In genomic region chr6:35216832-35217811, GRCh38 we compare ENCODE assay signal across 19 cellular contexts. TPM values are rescaled to one million over a fixed set of nuclear protein-coding genes. Genes with fewer than 3 reads are reported as not detected.
DNase-seq lines count a peak whose midpoint lies in the region; ATAC-seq and TF ChIP-seq lines count a peak whose summit lies in the region.
"Had no signal": no experiment of that assay in that cellular context is flagged by ENCODE, and none has a peak within 500 bp of the region (broad histone marks: within the 10 kb centered on the region; RNA-seq: fewer than 3 reads in every experiment).

No MANE protein-coding gene starts in this region.

- CTCF ChIA-PET in HEK293T (lab: Yijun Ruan, JAX) = interaction anchor here (1.5 to 3.6 kb wide), 2 partner anchors 11 to 24 kb away, joined by 4 to 20 read pairs; no protein-coding TSS in a partner anchor
- CTCF ChIA-PET in MCF 10A (lab: Yijun Ruan, JAX) = interaction anchor here (0.6 to 1.3 kb wide), 4 partner anchors 11 to 78 kb away, joined by 3 to 5 read pairs (median 4); no protein-coding TSS in a partner anchor

- POLR2A ChIA-PET in HEK293T (lab: Yijun Ruan, JAX) (interaction anchor here (1.2 kb wide), 1 partner anchor 329 kb away, joined by 3 read pairs; the partner anchor contains the start of gene TAF11), MCF 10A (lab: Yijun Ruan, JAX) (interaction anchor here (0.7 kb wide), 1 partner anchor 260 kb away, joined by 3 read pairs; no protein-coding TSS in a partner anchor)

- H3K4me1 Mint-ChIP-seq in neural crest cell (peaks cover 56% of the 10 kb centered on the region), MCF 10A (ENCODE audit: insufficient read depth, unreplicated experiment) (peaks cover 4% of the 10 kb centered on the region)
- peaks cover 6% of the 10 kb centered on the region for H3K4me1 Mint-ChIP-seq in activated T-helper 1 cell treated with anti-CD3 and anti-CD28 coated beads, Interleukin-12 subunit alpha, Interleukin-12 subunit beta, Interleukin-2, Interleukin-4 antibody, amounts not matched to agents 30 ng/mL and 10 ng/mL and 1 ng/mL, durations not matched to agents 14 hours and 24 hours and 36 hours (ENCODE audit: low read depth)

- intact Hi-C loops in MCF 10A (cut with micrococcal nuclease) = no loop called here
- intact Hi-C loops in activated T-helper 1 cell treated with anti-CD3 and anti-CD28 coated beads, Interleukin-12 subunit alpha, Interleukin-12 subunit beta, Interleukin-2, Interleukin-4 antibody, amounts not matched to agents 30 ng/mL and 10 ng/mL and 1 ng/mL, durations not matched to agents 14 hours and 24 hours and 36 hours (cut with micrococcal nuclease) = no loop called here

- H3K9ac ChIP-seq in adipocyte (ENCODE audit: low read length) = peak overlapping the region; percentile 44

- no peaks in the 10 kb centered on the region for H3K9me3 ChIP-seq in adipocyte (ENCODE audit: control insufficient read depth, low read length)
- H3K9me3 ChIP-seq: neutrophil, Peyer's patch, spleen, suprapubic skin had no signal

- peaks cover 8% of the 10 kb centered on the region for H3K27me3 Mint-ChIP-seq in neural crest cell (ENCODE audit: low read depth)
- H3K27me3 Mint-ChIP-seq in MCF 10A (ENCODE audit: insufficient read depth, unreplicated experiment) = peaks cover 28% of the 10 kb centered on the region
- H3K27me3 Mint-ChIP-seq in activated T-helper 1 cell treated with anti-CD3 and anti-CD28 coated beads, Interleukin-12 subunit alpha, Interleukin-12 subunit beta, Interleukin-2, Interleukin-4 antibody, amounts not matched to agents 30 ng/mL and 10 ng/mL and 1 ng/mL, durations not matched to agents 14 hours and 24 hours and 36 hours (ENCODE audit: insufficient read depth) = peaks cover 46% of the 10 kb centered on the region

- peaks cover 36% of the 10 kb centered on the region for H3K4me1 ChIP-seq in adipocyte (ENCODE audit: control insufficient read depth, insufficient read depth, low read length)

- ATAC-seq in GM21737 (IDR thresholded peaks at IDR 0.05; ENCODE audit: unreplicated experiment) (no peak), HG02938 (IDR thresholded peaks at IDR 0.05; ENCODE audit: unreplicated experiment) (no peak)

- H3K9me3 Mint-ChIP-seq in neural crest cell = no peaks in the 10 kb centered on the region
- no peaks in the 10 kb centered on the region for H3K9me3 Mint-ChIP-seq in MCF 10A (ENCODE audit: unreplicated experiment)
- H3K9me3 Mint-ChIP-seq in activated T-helper 1 cell treated with anti-CD3 and anti-CD28 coated beads, Interleukin-12 subunit alpha, Interleukin-12 subunit beta, Interleukin-2, Interleukin-4 antibody, amounts not matched to agents 30 ng/mL and 10 ng/mL and 1 ng/mL, durations not matched to agents 14 hours and 24 hours and 36 hours = no peaks in the 10 kb centered on the region
- H3K9me3 Mint-ChIP-seq: activated CD4-positive, alpha-beta T cell treated with anti-CD3 and anti-CD28 coated beads, Interleukin-2, amount 10 ng/mL, durations not matched to agents 24 days and 14 days; activated T-cell treated with anti-CD3 and anti-CD28 coated beads, Interleukin-2, amount 50 U/mL, for 24 hours had no signal

- no TSS peak for BruUV-seq in MCF 10A (replicated peaks; lab: Mats Ljungman, UMichigan)

- TF ChIP-seq CTCF in neural crest cell (conservative IDR thresholded peaks at IDR 0.05) (no peak), MCF 10A (IDR thresholded peaks at IDR 0.05; ENCODE audit: unreplicated experiment) (no peak)

- H3K4me3 Mint-ChIP-seq in neural crest cell (peak overlapping the region; percentile 94), MCF 10A (ENCODE audit: unreplicated experiment) (no peak overlapping the region)
- H3K4me3 Mint-ChIP-seq in activated T-helper 1 cell treated with anti-CD3 and anti-CD28 coated beads, Interleukin-12 subunit alpha, Interleukin-12 subunit beta, Interleukin-2, Interleukin-4 antibody, amounts not matched to agents 30 ng/mL and 10 ng/mL and 1 ng/mL, durations not matched to agents 14 hours and 24 hours and 36 hours = no peak overlapping the region
- H3K4me3 Mint-ChIP-seq: activated CD4-positive, alpha-beta T cell treated with anti-CD3 and anti-CD28 coated beads, Interleukin-2, amount 10 ng/mL, durations not matched to agents 24 days and 14 days; activated T-cell treated with anti-CD3 and anti-CD28 coated beads, Interleukin-2, amount 50 U/mL, for 24 hours had no signal

- peak overlapping the region; percentile 54 for H3K4me3 ChIP-seq in adipocyte (ENCODE audit: low read length)
- H3K4me3 ChIP-seq: dorsolateral prefrontal cortex, Peyer's patch, spleen, suprapubic skin had no signal

- no peaks in the 10 kb centered on the region for H3K36me3 Mint-ChIP-seq in neural crest cell (ENCODE audit: low read depth)
- H3K36me3 Mint-ChIP-seq in MCF 10A (ENCODE audit: insufficient read depth, unreplicated experiment) = peaks cover 1% of the 10 kb centered on the region
- H3K36me3 Mint-ChIP-seq in activated T-helper 1 cell treated with anti-CD3 and anti-CD28 coated beads, Interleukin-12 subunit alpha, Interleukin-12 subunit beta, Interleukin-2, Interleukin-4 antibody, amounts not matched to agents 30 ng/mL and 10 ng/mL and 1 ng/mL, durations not matched to agents 14 hours and 24 hours and 36 hours (ENCODE audit: low read depth) = no peaks in the 10 kb centered on the region

- no peaks in the 10 kb centered on the region for H3K27me3 ChIP-seq in adipocyte (replicated peaks; ENCODE audit: control insufficient read depth, insufficient read depth, low read length)

- H3K27ac Mint-ChIP-seq in neural crest cell (ENCODE audit: unreplicated experiment) = no peak overlapping the region
- H3K27ac Mint-ChIP-seq in MCF 10A (ENCODE audit: low read depth, unreplicated experiment) = no peak overlapping the region
- H3K27ac Mint-ChIP-seq in activated T-helper 1 cell treated with anti-CD3 and anti-CD28 coated beads, Interleukin-12 subunit alpha, Interleukin-12 subunit beta, Interleukin-2, Interleukin-4 antibody, amounts not matched to agents 30 ng/mL and 10 ng/mL and 1 ng/mL, durations not matched to agents 14 hours and 24 hours and 36 hours = no peak overlapping the region
- H3K27ac Mint-ChIP-seq: activated CD4-positive, alpha-beta T cell treated with anti-CD3 and anti-CD28 coated beads, Interleukin-2, amount 10 ng/mL, durations not matched to agents 24 days and 14 days; activated T-cell treated with anti-CD3 and anti-CD28 coated beads, Interleukin-2, amount 50 U/mL, for 24 hours had no signal

- DNase-seq in DMS153 treated with DMSO at 0.1 percent for 48 hours (lab: John Stamatoyannopoulos, UW; ENCODE audit: unreplicated experiment) (peak; percentile 51), HEK293T (ENCODE audit: extremely low spot score) (peak; percentile 44), adipocyte (ENCODE audit: low read depth) (peak; percentile 22), neural crest cell (ENCODE audit: low read depth, low spot score) (no peak), MCF 10A (ENCODE audit: unreplicated experiment) (no peak)
- DNase-seq in activated T-helper 1 cell treated with anti-CD3 and anti-CD28 coated beads, Interleukin-12 subunit alpha, Interleukin-12 subunit beta, Interleukin-2, Interleukin-4 antibody, amounts not matched to agents 30 ng/mL and 10 ng/mL and 1 ng/mL, durations not matched to agents 14 hours and 24 hours and 36 hours (ENCODE audit: low spot score) = no peak
- DNase-seq: activated CD4-positive, alpha-beta T cell treated with anti-CD3 and anti-CD28 coated beads, Interleukin-2, amount 10 ng/mL, durations not matched to agents 24 days and 14 days; activated T-cell treated with anti-CD3 and anti-CD28 coated beads, Interleukin-2, amount 50 U/mL, for 24 hours; amygdala; dorsolateral prefrontal cortex; foreskin melanocyte; kidney glomerular epithelial cell; Peyer's patch; spleen had no signal

- H3K36me3 ChIP-seq in adipocyte (ENCODE audit: control insufficient read depth, insufficient read depth, low read length, severe bottlenecking) = no peaks in the 10 kb centered on the region
- H3K36me3 ChIP-seq: neutrophil, Peyer's patch, spleen, suprapubic skin had no signal

TF ChIP-seq in HEK293T, 16 proteins besides CTCF, POLR2A, EP300 and RAD21:
- TF ChIP-seq TARDBP (IDR thresholded peaks at IDR 0.05) (no peak), FOXA1 (IDR thresholded peaks at IDR 0.05) (no peak), NFRKB (IDR thresholded peaks at IDR 0.05) (no peak), LEF1 (IDR thresholded peaks at IDR 0.05; ENCODE audit: borderline replicate concordance) (no peak), ELF4 (IDR thresholded peaks at IDR 0.05) (no peak), ZNF384 (IDR thresholded peaks at IDR 0.05) (no peak), FOXM1 (IDR thresholded peaks at IDR 0.05; ENCODE audit: borderline replicate concordance) (no peak), L3MBTL2 (conservative IDR thresholded peaks at IDR 0.05) (no peak), BHLHE40 (IDR thresholded peaks at IDR 0.05; ENCODE audit: borderline replicate concordance) (no peak), HDGF (IDR thresholded peaks at IDR 0.05; ENCODE audit: borderline replicate concordance) (no peak)
- TF ChIP-seq, protein P1, sequence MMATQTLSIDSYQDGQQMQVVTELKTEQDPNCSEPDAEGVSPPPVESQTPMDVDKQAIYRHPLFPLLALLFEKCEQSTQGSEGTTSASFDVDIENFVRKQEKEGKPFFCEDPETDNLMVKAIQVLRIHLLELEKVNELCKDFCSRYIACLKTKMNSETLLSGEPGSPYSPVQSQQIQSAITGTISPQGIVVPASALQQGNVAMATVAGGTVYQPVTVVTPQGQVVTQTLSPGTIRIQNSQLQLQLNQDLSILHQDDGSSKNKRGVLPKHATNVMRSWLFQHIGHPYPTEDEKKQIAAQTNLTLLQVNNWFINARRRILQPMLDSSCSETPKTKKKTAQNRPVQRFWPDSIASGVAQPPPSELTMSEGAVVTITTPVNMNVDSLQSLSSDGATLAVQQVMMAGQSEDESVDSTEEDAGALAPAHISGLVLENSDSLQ (IDR thresholded peaks at IDR 0.05) = no peak

RNA-seq across cellular contexts. Expression of gene SCUBE3, which starts 3.4 kb away (rescaled TPM):
- total RNA-seq in neural crest cell = 22.2 and 22.5 TPM in 2 replicates
- not detected in 2 replicates for total RNA-seq in MCF 10A (2022)
- 0.05 TPM in 1 of 2 replicates, not detected in the other for total RNA-seq in activated T-helper 1 cell treated with anti-CD3 and anti-CD28 coated beads, Interleukin-12 subunit alpha, Interleukin-12 subunit beta, Interleukin-2, Interleukin-4 antibody, amounts not matched to agents 30 ng/mL and 10 ng/mL and 1 ng/mL, durations not matched to agents 14 hours and 24 hours and 36 hours
- total RNA-seq: Peyer's patch; T-helper 1 cell treated with Interleukin-12 subunit alpha and Interleukin-12 subunit beta and Interleukin-4 antibody, amounts not matched to agents 30 ng/mL and 1 ng/mL, for 36 hours had no signal

RNA-seq across cellular contexts. Expression of gene ZNF76, which starts 42.4 kb away (rescaled TPM):
- 45.0 and 47.6 TPM in 2 replicates for total RNA-seq in neural crest cell
- total RNA-seq in MCF 10A (2022) = 28.0 and 28.4 TPM in 2 replicates
- 32.8 and 33.1 TPM in 2 replicates for total RNA-seq in activated T-helper 1 cell treated with anti-CD3 and anti-CD28 coated beads, Interleukin-12 subunit alpha, Interleukin-12 subunit beta, Interleukin-2, Interleukin-4 antibody, amounts not matched to agents 30 ng/mL and 10 ng/mL and 1 ng/mL, durations not matched to agents 14 hours and 24 hours and 36 hours

Comparison
In these comparisons a context has a peak if more than half of its experiments do, and no peak if none do; other contexts are left out.
1. DNase-seq: peak in DMS153 treated with DMSO at 0.1 percent for 48 hours (single experiment), HEK293T (single experiment) and adipocyte (single experiment); none in neural crest cell (single experiment), MCF 10A (single experiment) and activated T-helper 1 cell treated with anti-CD3 and anti-CD28 coated beads, Interleukin-12 subunit alpha, Interleukin-12 subunit beta, Interleukin-2, Interleukin-4 antibody, amounts not matched to agents 30 ng/mL and 10 ng/mL and 1 ng/mL, durations not matched to agents 14 hours and 24 hours and 36 hours (single experiment).
2. RNA of gene SCUBE3, which starts 3.4 kb away (total RNA-seq): 22.2 to 22.5 TPM in neural crest cell; not detected in MCF 10A and 0.05 TPM in activated T-helper 1 cell treated with anti-CD3 and anti-CD28 coated beads, Interleukin-12 subunit alpha, Interleukin-12 subunit beta, Interleukin-2, Interleukin-4 antibody, amounts not matched to agents 30 ng/mL and 10 ng/mL and 1 ng/mL, durations not matched to agents 14 hours and 24 hours and 36 hours; every median in the first group is over 10 times any median in the second.